Comparison of ENCODE assay signal across 12 cellular contexts in genomic region chr15:60721232-60721576, GRCh38.
DNase-seq lines count a peak whose midpoint lies in the region; ATAC-seq lines count a peak whose summit lies in the region.
"Had no signal": no experiment of that assay in that cellular context is flagged by ENCODE, and none has a peak within 500 bp of the region (broad histone marks: within the 10 kb centered on the region; RNA-seq: fewer than 3 reads in every experiment).

No MANE protein-coding gene starts in this region.

- H3K27ac ChIP-seq in substantia nigra (ENCODE audit: low read depth, low read length, poor library complexity, severe bottlenecking) = no peak overlapping the region
- H3K27ac ChIP-seq: brain microvascular endothelial cell, tibial nerve had no signal

- DNase-seq in activated naive CD4-positive, alpha-beta T cell treated with anti-CD3 and anti-CD28 coated beads, Interleukin-2, amount 50 U/mL, for 16 hours = no peak
- no peak for DNase-seq in stimulated activated effector memory CD8-positive, alpha-beta T cell treated with anti-CD3 and anti-CD28 coated beads, Interleukin-12 subunit alpha, Interleukin-12 subunit beta, amount 100 ng/mL, for 72 hours (ENCODE audit: low spot score in 2 of 2)
- DNase-seq in kidney glomerular epithelial cell (lab: John Stamatoyannopoulos, UW) = no peak
- DNase-seq in substantia nigra (lab: John Stamatoyannopoulos, UW) = no peak
- DNase-seq: GF-D8, NCI-H1105 had no signal

- H3K4me1 Mint-ChIP-seq in activated naive CD4-positive, alpha-beta T cell treated with anti-CD3 and anti-CD28 coated beads, Interleukin-2, amount 50 U/mL, for 24 hours = peaks cover 63% of the 10 kb centered on the region
- H3K4me1 Mint-ChIP-seq in activated naive CD8-positive, alpha-beta T cell (ENCODE audit: low read depth) = peaks cover 49% of the 10 kb centered on the region
- H3K4me1 Mint-ChIP-seq in stimulated activated effector memory CD8-positive, alpha-beta T cell treated with anti-CD3 and anti-CD28 coated beads, Interleukin-12 subunit alpha, Interleukin-12 subunit beta, amount 100 ng/mL, for 72 hours = peaks cover 54% of the 10 kb centered on the region

- peak overlapping the region; percentile 100 for H3K27ac Mint-ChIP-seq in activated naive CD4-positive, alpha-beta T cell treated with anti-CD3 and anti-CD28 coated beads, Interleukin-2, amount 50 U/mL, for 24 hours
- H3K27ac Mint-ChIP-seq in activated naive CD8-positive, alpha-beta T cell = peak overlapping the region; percentile 99
- peak overlapping the region; percentile 74 for H3K27ac Mint-ChIP-seq in stimulated activated effector memory CD8-positive, alpha-beta T cell treated with anti-CD3 and anti-CD28 coated beads, Interleukin-12 subunit alpha, Interleukin-12 subunit beta, amount 100 ng/mL, for 72 hours

- H3K36me3 Mint-ChIP-seq in activated naive CD4-positive, alpha-beta T cell treated with anti-CD3 and anti-CD28 coated beads, Interleukin-2, amount 50 U/mL, for 24 hours = peaks cover 2% of the 10 kb centered on the region
- H3K36me3 Mint-ChIP-seq in activated naive CD8-positive, alpha-beta T cell = no peaks in the 10 kb centered on the region
- H3K36me3 Mint-ChIP-seq in stimulated activated effector memory CD8-positive, alpha-beta T cell treated with anti-CD3 and anti-CD28 coated beads, Interleukin-12 subunit alpha, Interleukin-12 subunit beta, amount 100 ng/mL, for 72 hours = no peaks in the 10 kb centered on the region

- H3K27me3 Mint-ChIP-seq in activated naive CD4-positive, alpha-beta T cell treated with anti-CD3 and anti-CD28 coated beads, Interleukin-2, amount 50 U/mL, for 24 hours = no peaks in the 10 kb centered on the region
- H3K27me3 Mint-ChIP-seq in activated naive CD8-positive, alpha-beta T cell = no peaks in the 10 kb centered on the region

- ATAC-seq in HG03196 (IDR thresholded peaks at IDR 0.05; ENCODE audit: unreplicated experiment) (peak; percentile 24), HG03520 (IDR thresholded peaks at IDR 0.05; ENCODE audit: unreplicated experiment) (no peak)
- ATAC-seq in stimulated activated effector memory CD8-positive, alpha-beta T cell treated with anti-CD3 and anti-CD28 coated beads, Interleukin-12 subunit alpha, Interleukin-12 subunit beta, amount 100 ng/mL, for 72 hours = no peak

- peaks cover 6% of the 10 kb centered on the region for H3K9me3 Mint-ChIP-seq in activated naive CD4-positive, alpha-beta T cell treated with anti-CD3 and anti-CD28 coated beads, Interleukin-2, amount 50 U/mL, for 24 hours
- H3K9me3 Mint-ChIP-seq in activated naive CD8-positive, alpha-beta T cell (ENCODE audit: low read depth) = peaks cover 3% of the 10 kb centered on the region
- no peaks in the 10 kb centered on the region for H3K9me3 Mint-ChIP-seq in stimulated activated effector memory CD8-positive, alpha-beta T cell treated with anti-CD3 and anti-CD28 coated beads, Interleukin-12 subunit alpha, Interleukin-12 subunit beta, amount 100 ng/mL, for 72 hours

- peak overlapping the region; percentile 86 for H3K4me3 Mint-ChIP-seq in activated naive CD4-positive, alpha-beta T cell treated with anti-CD3 and anti-CD28 coated beads, Interleukin-2, amount 50 U/mL, for 24 hours
- peak overlapping the region; percentile 87 for H3K4me3 Mint-ChIP-seq in activated naive CD8-positive, alpha-beta T cell
- peak overlapping the region; percentile 50 for H3K4me3 Mint-ChIP-seq in stimulated activated effector memory CD8-positive, alpha-beta T cell treated with anti-CD3 and anti-CD28 coated beads, Interleukin-12 subunit alpha, Interleukin-12 subunit beta, amount 100 ng/mL, for 72 hours
